8 cellular contexts compared by ENCODE assay signal in the genomic region with DNA sequence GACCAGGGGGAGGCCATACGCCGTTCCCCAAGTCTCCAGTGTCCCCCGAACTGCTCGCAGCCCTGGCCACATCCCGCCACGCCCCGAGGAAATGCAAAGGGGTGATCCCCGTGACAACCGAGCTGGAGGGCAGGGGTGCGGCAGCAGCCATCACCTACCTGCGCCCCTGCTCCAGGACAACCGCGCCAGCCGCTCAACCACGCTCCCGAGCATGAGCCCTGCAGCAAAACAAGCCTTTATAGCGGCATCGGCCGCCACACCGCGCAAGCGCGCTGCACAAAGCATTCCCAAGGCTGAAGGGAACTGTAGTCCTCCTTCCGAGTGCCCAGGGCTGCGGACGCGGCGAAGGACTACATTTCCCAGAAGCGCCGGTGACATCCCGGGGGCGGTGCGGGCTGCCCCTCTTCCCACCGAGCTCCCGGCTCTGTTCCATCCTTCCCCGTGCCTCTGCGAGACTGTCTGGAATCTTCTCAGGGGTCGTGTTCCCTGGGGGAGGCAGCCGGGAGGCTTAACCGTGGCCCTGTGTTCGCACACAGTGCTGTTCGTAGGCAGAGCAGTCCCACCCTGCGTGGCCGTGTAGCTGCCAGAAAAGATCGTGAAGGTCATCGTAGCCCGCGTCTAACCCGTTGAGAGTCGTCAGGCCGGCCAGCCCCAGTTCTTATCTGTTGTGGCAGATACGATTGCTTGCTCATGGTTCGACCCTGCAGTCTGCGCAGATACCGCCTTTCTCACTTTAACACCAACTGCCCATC. TPM values are rescaled to one million over a fixed set of nuclear protein-coding genes. Genes with fewer than 3 reads are reported as not detected.
A peak's percentile ranks its signal among the peaks of the same experiment; 100 is the strongest.
DNase-seq lines count a peak whose midpoint lies in the region; TF ChIP-seq lines count a peak whose summit lies in the region.

Gene ABCC5 (minus strand): TSS at position 213 of the 752 bp plus-strand sequence. CDS start 3,492 bp downstream, outside the sequence.

- H3K27me3 ChIP-seq in neural cell (ENCODE audit: insufficient read depth, low read depth, low read length) (no peaks in the 10 kb centered on the region), stomach (no peaks in the 10 kb centered on the region)

- WGBS in stomach, 5 donors, result 0 to 1% (median 0%) methylated on average over 41 to 55 of the region's 55 CpGs

- H3K36me3 ChIP-seq in neural cell (ENCODE audit: insufficient read depth, low read length), result no peaks in the 10 kb centered on the region
- H3K36me3 ChIP-seq in stomach, result peaks cover 11 to 14% (median 12%) of the 10 kb centered on the region in 4 donors

- peak within 1 kb of the TSS; percentile 99 for H3K9ac ChIP-seq in neural cell (ENCODE audit: low read length)

- H3K9me2 ChIP-seq in neural cell (ENCODE audit: insufficient read depth, low read length), result no peaks in the 10 kb centered on the region

- peak within 1 kb of the TSS; percentile 99 for H2AFZ ChIP-seq in neural cell (ENCODE audit: low read depth, low read length)

- TF ChIP-seq CTCF in LNCaP clone FGC (IDR thresholded peaks at IDR 0.05; ENCODE audit: control insufficient read depth, extremely low read depth, insufficient read depth), result no peak
- peak; percentile 16 for TF ChIP-seq CTCF in neural cell (IDR thresholded peaks at IDR 0.05; ENCODE audit: poor library complexity, severe bottlenecking)
- peak in 3 of 7 experiments; percentile 3 to 79 (median 68) for TF ChIP-seq CTCF in stomach (IDR thresholded peaks at IDR 0.05)

- no peaks in the 10 kb centered on the region for H4K20me1 ChIP-seq in neural cell (ENCODE audit: insufficient read depth)

- peaks cover 21 to 37% (median 28%) of the 10 kb centered on the region in 4 donors for H3K4me1 ChIP-seq in stomach

- peak; percentile 54 for TF ChIP-seq RAD21 in neural cell (conservative IDR thresholded peaks at IDR 0.05)

- TF ChIP-seq POLR2A in Raji (IDR thresholded peaks at IDR 0.05; ENCODE audit: insufficient read depth, low read depth, low read length) (peak; percentile 88), stomach (IDR thresholded peaks at IDR 0.05) (no peak)

- peaks cover 31% of the 10 kb centered on the region for H3K79me2 ChIP-seq in neural cell (replicated peaks; ENCODE audit: insufficient read depth, low read length)

- H3K4me2 ChIP-seq in neural cell (ENCODE audit: low read length), result peak within 1 kb of the TSS; percentile 77

- H3K27ac ChIP-seq in neural cell (ENCODE audit: low read length) (peak within 1 kb of the TSS; percentile 93), stomach (peak within 1 kb of the TSS; percentile 82 to 89 (median 83))

- TF ChIP-seq EP300 in neural cell (conservative IDR thresholded peaks at IDR 0.05; ENCODE audit: poor library complexity, severe bottlenecking), result peak; percentile 8
- TF ChIP-seq EP300 in stomach (IDR thresholded peaks at IDR 0.05), result no peak

- DNase-seq in EL, result peak; percentile 94
- DNase-seq in H4 (ENCODE audit: low spot score), result peak; percentile 93
- peak; percentile 69 for DNase-seq in LNCaP clone FGC (ENCODE audit: low read depth)
- peak; percentile 71 for DNase-seq in activated T-helper 9 cell treated with anti-CD3 and anti-CD28 coated beads, Interleukin-2, amount 50 U/mL, for 16 hours (ENCODE audit: low read depth)
- DNase-seq in fibroblast of the conjunctiva (ENCODE audit: low read depth), result peak; percentile 87
- DNase-seq in stomach, result peak; percentile 92

- H3K4me3 ChIP-seq in LNCaP clone FGC (ENCODE audit: low read depth, low read length) (peak within 1 kb of the TSS; percentile 88), neural cell (ENCODE audit: low read length) (peak within 1 kb of the TSS; percentile 99), stomach (peak within 1 kb of the TSS; percentile 92 to 100 (median 99))

- no peaks in the 10 kb centered on the region for H3K9me3 ChIP-seq in neural cell (ENCODE audit: low read length)
- no peaks in the 10 kb centered on the region for H3K9me3 ChIP-seq in stomach

- intact Hi-C loops in stomach (cut with DNase I; ENCODE audit: low total_unique reads), result loop anchor here (5.0 kb wide), 1 partner anchor 121 kb away; no protein-coding TSS in a partner anchor

- H3F3A ChIP-seq in neural cell (ENCODE audit: insufficient read depth, low read length, poor library complexity, severe bottlenecking), result no peaks in the 10 kb centered on the region

TF ChIP-seq in neural cell, 6 proteins besides CTCF, POLR2A, EP300 and RAD21:
- TF ChIP-seq SMC3 (conservative IDR thresholded peaks at IDR 0.05; ENCODE audit: poor library complexity) (peak; percentile 70), EZH2 (IDR thresholded peaks at IDR 0.05; ENCODE audit: borderline replicate concordance, insufficient read depth, low read length, poor library complexity, severe bottlenecking) (no peak), POLR2AphosphoS5 (IDR thresholded peaks at IDR 0.05) (peak; percentile 93), MXI1 (conservative IDR thresholded peaks at IDR 0.05; ENCODE audit: poor library complexity, severe bottlenecking) (peak; percentile 97), REST (IDR thresholded peaks at IDR 0.05; ENCODE audit: borderline replicate concordance) (peak; percentile 94), TAF1 (IDR thresholded peaks at IDR 0.05; ENCODE audit: low read depth) (no peak)

RNA-seq across cellular contexts. Expression of gene ABCC5, which starts in this region (rescaled TPM):
- 8.3 and 10.6 TPM in 2 replicates for total RNA-seq in H4 (2014; rRNA removed; shearing (Covaris generic))
- polyA plus RNA-seq in neural cell (227 and 237 TPM in 2 replicates), stomach (10 to 100 TPM; 16.6 to 54.1 (median 19.7) TPM)
- polyA minus RNA-seq in neural cell, result 75.7 and 77.9 TPM in 2 replicates
- total RNA-seq in stomach, result 100 to 1,000 TPM in 3 of 5 donors, 10 to 100 TPM in 2; 62.6 to 241 (median 122) TPM

Comparison
In these comparisons a context has a peak if more than half of its experiments do, and no peak if none do; other contexts are left out.
1. Peak in every context shown above with its lines: DNase-seq, H3K4me3 ChIP-seq and H3K27ac ChIP-seq.